ENCODE assay signal across 19 cellular contexts in the genomic region with DNA sequence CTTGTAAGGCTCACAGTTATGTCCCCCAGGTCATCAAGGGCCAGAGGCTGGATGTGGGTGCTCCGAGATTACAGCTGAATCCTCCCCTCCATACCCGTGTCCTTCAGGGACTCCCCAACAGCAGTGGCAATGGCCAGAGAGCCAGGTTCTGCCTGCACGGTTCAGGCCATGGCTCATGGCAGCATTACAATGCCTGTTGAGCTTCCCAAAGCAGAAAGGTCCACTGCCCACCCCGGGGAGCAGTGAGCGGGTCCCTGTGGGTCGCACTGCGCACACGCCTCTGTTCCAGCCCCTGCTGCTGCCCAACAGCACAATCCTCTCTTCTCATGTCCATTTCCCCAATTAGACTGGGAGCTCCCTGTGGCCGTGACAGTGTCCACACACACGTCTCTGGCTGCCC.
A peak's percentile ranks its signal among the peaks of the same experiment; 100 is the strongest.
DNase-seq lines count a peak whose midpoint lies in the region; ATAC-seq, FAIRE-seq and TF ChIP-seq lines count a peak whose summit lies in the region.
"Had no signal": no experiment of that assay in that cellular context is flagged by ENCODE, and none has a peak within 500 bp of the region (broad histone marks: within the 10 kb centered on the region; RNA-seq: fewer than 3 reads in every experiment).

No MANE protein-coding gene starts in this region.

- TF ChIP-seq POLR2A in K562 (conservative IDR thresholded peaks at IDR 0.05) = no peak
- TF ChIP-seq POLR2A in prostate gland (IDR thresholded peaks at IDR 0.05) = no peak

- no peak for TF ChIP-seq CTCF in CD4-positive, alpha-beta T cell (IDR thresholded peaks at IDR 0.05)
- no peak for TF ChIP-seq CTCF in K562 (IDR thresholded peaks at IDR 0.05 in 2 of 3, conservative IDR thresholded peaks at IDR 0.05 in 1 of 3; ENCODE audit: insufficient read depth in 2 of 3, low read depth in 1 of 3, low read length in 3 of 3)
- TF ChIP-seq CTCF in osteoblast (IDR thresholded peaks at IDR 0.05; ENCODE audit: extremely low read depth, low read depth, low read length) = no peak
- TF ChIP-seq CTCF in prostate gland (IDR thresholded peaks at IDR 0.05) = no peak

- no peak for FAIRE-seq in K562 (lab: Jason Lieb, UNC)
- FAIRE-seq: colon had no signal

- H3K36me3 Mint-ChIP-seq in CD4-positive, alpha-beta T cell (ENCODE audit: low read depth) = peaks cover 55% of the 10 kb centered on the region

- no peaks in the 10 kb centered on the region for H3K27me3 Mint-ChIP-seq in CD4-positive, alpha-beta T cell
- H3K27me3 Mint-ChIP-seq: naive B cell had no signal

- H3K4me3 ChIP-seq in H7 (ENCODE audit: insufficient read depth, low read depth, low read length) = no peak overlapping the region
- H3K4me3 ChIP-seq in K562 = no peak overlapping the region
- H3K4me3 ChIP-seq in osteoblast (ENCODE audit: insufficient read depth, low read length) = no peak overlapping the region
- H3K4me3 ChIP-seq in prostate gland = no peak overlapping the region
- H3K4me3 ChIP-seq: thyroid gland had no signal

- CTCF ChIA-PET in CD4-positive, alpha-beta T cell (lab: Charles Lee) = no interaction called here
- CTCF ChIA-PET in K562 (lab: Yijun Ruan, JAX; ENCODE audit: low intra/inter-chr PET ratio) = no interaction called here

- no peaks in the 10 kb centered on the region for H3K9me3 ChIP-seq in CD4-positive, alpha-beta T cell (ENCODE audit: control insufficient read depth, low read length)
- H3K9me3 ChIP-seq in K562 (replicated peaks; ENCODE audit: control insufficient read depth, insufficient read depth, low read depth, low read length) (no peaks in the 10 kb centered on the region), osteoblast (ENCODE audit: low read depth, low read length) (no peaks in the 10 kb centered on the region), prostate gland (no peaks in the 10 kb centered on the region)
- H3K9me3 ChIP-seq: thyroid gland had no signal

- H3K27ac Mint-ChIP-seq in CD4-positive, alpha-beta T cell = peak overlapping the region; percentile 44

- ATAC-seq in CD4-positive, alpha-beta T cell (ENCODE audit: poor library complexity) = no peak
- ATAC-seq in K562 (no peak), HG03280 (IDR thresholded peaks at IDR 0.05; ENCODE audit: unreplicated experiment) (no peak)
- ATAC-seq: activated CD4-positive, CD25-positive, alpha-beta regulatory T cell treated with anti-CD3 and anti-CD28 coated beads, Interleukin-2, amount 50 U/mL, for 24 hours; activated CD8-positive, alpha-beta T cell treated with anti-CD3 and anti-CD28 coated beads, Interleukin-2, amount 10 ng/mL, durations not matched to agents 7 days and 5 days; SK-N-SH treated with all-trans-retinoic acid at 6 μM for 48 hours had no signal

- intact Hi-C loops in CD4-positive, alpha-beta T cell (cut with DNase I, micrococcal nuclease) = no loop called here
- intact Hi-C loops in K562 (cut with micrococcal nuclease) = no loop called here
- intact Hi-C loops in prostate gland (cut with DNase I) = no loop called here

- no peak overlapping the region for H3K4me3 Mint-ChIP-seq in CD4-positive, alpha-beta T cell
- H3K4me3 Mint-ChIP-seq: activated CD8-positive, alpha-beta T cell treated with anti-CD3 and anti-CD28 coated beads, Interleukin-2, amount 10 ng/mL, durations not matched to agents 7 days and 5 days; naive B cell had no signal

- no peak for TF ChIP-seq EP300 in K562 (IDR thresholded peaks at IDR 0.05; ENCODE audit: low read length)

- H3K36me3 ChIP-seq in H7 (replicated peaks; ENCODE audit: control insufficient read depth, insufficient read depth, low read length) (peaks cover 2% of the 10 kb centered on the region), K562 (ENCODE audit: control insufficient read depth, insufficient read depth, low read length) (no peaks in the 10 kb centered on the region; the same call in 2 of the 3 replicates), osteoblast (ENCODE audit: insufficient read depth, low read length) (peaks cover 62% of the 10 kb centered on the region), prostate gland (no peaks in the 10 kb centered on the region)

- in situ Hi-C loops in K562 (cut with MboI) = no loop called here

- no peak for TF ChIP-seq RAD21 in K562 (CRISPR knock-in tag; conservative IDR thresholded peaks at IDR 0.05 in 1 of 2, IDR thresholded peaks at IDR 0.05 in 1 of 2)

- 70% methylated on average over 10 of the region's 10 CpGs for WGBS in K562 (ENCODE audit: insufficient coverage, low coverage, missing lambda C conversion rate)
- WGBS in prostate gland = 89% methylated on average over 10 of the region's 10 CpGs

- no peaks in the 10 kb centered on the region for H3K9me3 Mint-ChIP-seq in CD4-positive, alpha-beta T cell
- H3K9me3 Mint-ChIP-seq: naive B cell had no signal

- TSS peak; percentile 34 for BruUV-seq in K562 (replicated peaks; lab: Mats Ljungman, UMichigan)

- H3K4me1 ChIP-seq in K562 (replicated peaks in 1 of 2; ENCODE audit: control insufficient read depth in 2 of 2, insufficient read depth in 2 of 2, low read length in 2 of 2) = peaks cover 0 to 18% of the 10 kb centered on the region in 2 experiments; a peak in 1 of 5 replicates
- H3K4me1 ChIP-seq in osteoblast (ENCODE audit: insufficient read depth, low read length) = peaks cover 29% of the 10 kb centered on the region
- H3K4me1 ChIP-seq in prostate gland (replicated peaks) = no peaks in the 10 kb centered on the region

- no peak for DNase-seq in CD4-positive, alpha-beta T cell
- peak; percentile 43 for DNase-seq in H7
- no peak for DNase-seq in K562 (ENCODE audit: extremely low read depth in 1 of 4, low spot score in 3 of 4)
- peak; percentile 75 for DNase-seq in osteoblast (ENCODE audit: insufficient read length, low spot score, missing footprints)
- no peak for DNase-seq in NCI-H1092 treated with DMSO at 0.1 percent for 48 hours (lab: John Stamatoyannopoulos, UW)
- DNase-seq in prostate gland (ENCODE audit: low spot score) = no peak
- DNase-seq: activated CD8-positive, alpha-beta T cell treated with anti-CD3 and anti-CD28 coated beads, Interleukin-2, amount 10 ng/mL, durations not matched to agents 7 days and 5 days; amygdala; COR-L47; KG1; naive B cell; NCI-H2029 treated with DMSO at 0.1 percent for 48 hours; NCI-H446; T-helper 9 cell; thyroid gland had no signal

- H2AFZ ChIP-seq in K562 (ENCODE audit: low read depth, low read length) (no peak overlapping the region), osteoblast (ENCODE audit: low read length) (no peak overlapping the region)

- H3K9me1 ChIP-seq in K562 (ENCODE audit: control insufficient read depth, insufficient read depth, low read length) = no peaks in the 10 kb centered on the region

- H3K4me2 ChIP-seq in K562 (ENCODE audit: insufficient read depth, low read length) = no peak overlapping the region
- no peak overlapping the region for H3K4me2 ChIP-seq in osteoblast (ENCODE audit: insufficient read depth, low read length)

- H3K27me3 ChIP-seq in CD4-positive, alpha-beta T cell (ENCODE audit: control insufficient read depth, insufficient read depth, low read length) = no peaks in the 10 kb centered on the region
- H3K27me3 ChIP-seq in H7 (ENCODE audit: control insufficient read depth, insufficient read depth, low read length) (no peaks in the 10 kb centered on the region), K562 (ENCODE audit: control insufficient read depth in 2 of 2, insufficient read depth in 2 of 2, low read length in 2 of 2) (no peaks in the 10 kb centered on the region), osteoblast (ENCODE audit: insufficient read depth, low read length) (no peaks in the 10 kb centered on the region), prostate gland (replicated peaks; ENCODE audit: insufficient read depth) (no peaks in the 10 kb centered on the region)
- H3K27me3 ChIP-seq: thyroid gland had no signal

- POLR2A ChIA-PET in CD4-positive, alpha-beta T cell (lab: Charles Lee) = no interaction called here
- POLR2A ChIA-PET in K562 (lab: Yijun Ruan, JAX) = interaction anchor here (0.7 to 1.2 kb wide), 2 partner anchors 8 to 18 kb away, joined by 3 read pairs; no protein-coding TSS in a partner anchor

- peaks cover 5% of the 10 kb centered on the region for H3K4me1 Mint-ChIP-seq in CD4-positive, alpha-beta T cell (ENCODE audit: low read depth)

- H3K9ac ChIP-seq in K562 (ENCODE audit: insufficient read depth in 1 of 2, low read depth in 2 of 2, low read length in 2 of 2) = no peak overlapping the region

- no peak overlapping the region for H3K27ac ChIP-seq in CD4-positive, alpha-beta T cell (ENCODE audit: low read depth, low read length)
- H3K27ac ChIP-seq in K562 (ENCODE audit: extremely low read depth, low read depth, low read length) (no peak overlapping the region), osteoblast (ENCODE audit: low read depth, low read length) (no peak overlapping the region), prostate gland (no peak overlapping the region)
- H3K27ac ChIP-seq: thyroid gland had no signal

- H3K79me2 ChIP-seq in K562 (ENCODE audit: control insufficient read depth, insufficient read depth, low read length) (no peaks in the 10 kb centered on the region), osteoblast (ENCODE audit: insufficient read depth, low read length) (peaks cover 91% of the 10 kb centered on the region)

- peaks cover 3% of the 10 kb centered on the region for H4K20me1 ChIP-seq in K562 (replicated peaks; ENCODE audit: control insufficient read depth, insufficient read depth, low read length)
- peaks cover 19% of the 10 kb centered on the region for H4K20me1 ChIP-seq in osteoblast (ENCODE audit: insufficient read depth, low read length)

TF ChIP-seq in K562, 482 proteins besides CTCF, POLR2A, EP300 and RAD21:
- no peak for TF ChIP-seq SRSF7 (optimal IDR thresholded peaks at IDR 0.05; ENCODE audit: low read depth, low read length)

Comparison
In these comparisons a context has a peak if more than half of its experiments do, and no peak if none do; other contexts are left out.
1. DNase-seq: peak in H7 (single experiment) and osteoblast (single experiment); none in CD4-positive, alpha-beta T cell (0 of 10), K562 (0 of 4), NCI-H1092 treated with DMSO at 0.1 percent for 48 hours (single experiment) and prostate gland (single experiment).